ENCODE assay signal across 8 cellular contexts in genomic region chr9:92228628-92229027, GRCh38.
"Had no signal": no experiment of that assay in that cellular context is flagged by ENCODE, and none has a peak within 500 bp of the region (broad histone marks: within the 10 kb centered on the region; RNA-seq: fewer than 3 reads in every experiment).

No MANE protein-coding gene starts in this region.

- ATAC-seq: HCT116 had no signal

- H3K27ac Mint-ChIP-seq: HFFc6 had no signal

- H3K4me3 Mint-ChIP-seq: HFFc6 had no signal

- H2AFZ ChIP-seq: GM23248 had no signal

- H3K4me3 ChIP-seq: GM23248, HAP-1 had no signal

- H3K27ac ChIP-seq: GM23248 had no signal

- H3K9me3 Mint-ChIP-seq: HFFc6 had no signal

- H3K9ac ChIP-seq: GM23248 had no signal

- H3K4me1 ChIP-seq: HAP-1 had no signal

- H3K9me3 ChIP-seq: HAP-1 had no signal

- DNase-seq: GM23248, GOT3, H7, HFFc6, KBM-7 had no signal

- FAIRE-seq: HTR-8/SVneo had no signal
